In the genomic region with DNA sequence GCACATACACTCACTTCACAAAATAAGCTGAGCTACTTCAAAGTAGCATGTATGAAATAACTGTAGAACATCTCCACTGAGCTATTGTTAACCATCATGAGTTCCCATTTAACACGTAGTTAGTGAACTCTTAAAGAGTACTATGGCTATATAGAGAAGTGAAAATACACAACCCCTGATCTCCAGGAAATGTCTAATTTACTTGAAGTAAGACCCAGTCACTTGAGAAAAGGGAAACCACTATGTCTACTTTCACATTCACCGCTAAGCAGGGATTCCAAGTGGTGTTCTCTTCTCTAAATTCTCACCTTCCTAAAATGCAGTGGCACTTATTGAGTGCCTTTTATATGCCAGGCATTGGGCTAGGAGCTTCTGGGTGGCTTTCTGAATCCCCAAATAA, we compare ENCODE assay signal across 9 cellular contexts. TPM values are rescaled to one million over a fixed set of nuclear protein-coding genes. Genes with fewer than 3 reads are reported as not detected.
DNase-seq lines count a peak whose midpoint lies in the region; ATAC-seq and TF ChIP-seq lines count a peak whose summit lies in the region.
"Had no signal": no experiment of that assay in that cellular context is flagged by ENCODE, and none has a peak within 500 bp of the region (broad histone marks: within the 10 kb centered on the region; RNA-seq: fewer than 3 reads in every experiment).

No MANE protein-coding gene starts in this region.

- peak overlapping the region; percentile 62 for H3K4me2 ChIP-seq in OCI-LY3 (ENCODE audit: low read length)
- H3K4me2 ChIP-seq: KMS-11 had no signal

- H3K27ac ChIP-seq in OCI-LY3 (ENCODE audit: low read length), result peak overlapping the region; percentile 46
- H3K27ac ChIP-seq: KMS-11 had no signal

- no peaks in the 10 kb centered on the region for H4K20me1 ChIP-seq in OCI-LY3 (ENCODE audit: insufficient read depth, low read length)

- 0 out of 2 replicates have a peak, but pooled peaks cover 4% of the 10 kb centered on the region for H3K27me3 ChIP-seq in OCI-LY3 (ENCODE audit: low read depth, low read length)

- H3K9me3 Mint-ChIP-seq in activated CD8-positive, alpha-beta memory T cell treated with anti-CD3 and anti-CD28 coated beads, Interleukin-2, amount 10 ng/mL, durations not matched to agents 7 days and 5 days (ENCODE audit: low read depth), result no peaks in the 10 kb centered on the region
- H3K9me3 Mint-ChIP-seq in stimulated activated effector memory CD8-positive, alpha-beta T cell treated with anti-CD3 and anti-CD28 coated beads, Interleukin-12 subunit alpha, Interleukin-12 subunit beta, amount 100 ng/mL, for 72 hours, result no peaks in the 10 kb centered on the region

- H3K36me3 ChIP-seq in OCI-LY3 (replicated peaks; ENCODE audit: low read depth, low read length), result no peaks in the 10 kb centered on the region

- H3K36me3 Mint-ChIP-seq in activated CD8-positive, alpha-beta memory T cell treated with anti-CD3 and anti-CD28 coated beads, Interleukin-2, amount 10 ng/mL, durations not matched to agents 7 days and 5 days, result peaks cover 2% of the 10 kb centered on the region
- peaks cover 22% of the 10 kb centered on the region for H3K36me3 Mint-ChIP-seq in stimulated activated effector memory CD8-positive, alpha-beta T cell treated with anti-CD3 and anti-CD28 coated beads, Interleukin-12 subunit alpha, Interleukin-12 subunit beta, amount 100 ng/mL, for 72 hours

- H3K4me3 Mint-ChIP-seq in activated CD8-positive, alpha-beta memory T cell treated with anti-CD3 and anti-CD28 coated beads, Interleukin-2, amount 10 ng/mL, durations not matched to agents 7 days and 5 days, result peak overlapping the region; percentile 19
- peak overlapping the region; percentile 32 for H3K4me3 Mint-ChIP-seq in stimulated activated effector memory CD8-positive, alpha-beta T cell treated with anti-CD3 and anti-CD28 coated beads, Interleukin-12 subunit alpha, Interleukin-12 subunit beta, amount 100 ng/mL, for 72 hours

- no peaks in the 10 kb centered on the region for H3K9me3 ChIP-seq in OCI-LY3 (ENCODE audit: insufficient read depth, low read length)

- H3K27me3 Mint-ChIP-seq in activated CD8-positive, alpha-beta memory T cell treated with anti-CD3 and anti-CD28 coated beads, Interleukin-2, amount 10 ng/mL, durations not matched to agents 7 days and 5 days, result no peaks in the 10 kb centered on the region

- CTCF ChIA-PET in activated CD8-positive, alpha-beta memory T cell treated with anti-CD3 and anti-CD28 coated beads, Interleukin-2, amount 10 ng/mL, durations not matched to agents 7 days and 5 days (lab: Charles Lee), result interaction anchor here (0.7 to 6.0 kb wide), 28 partner anchors 14 to 505 kb away, joined by 3 to 55 read pairs (median 3); a partner anchor contains a TSS

- H3K4me1 ChIP-seq in OCI-LY3 (ENCODE audit: low read length), result peaks cover 24% of the 10 kb centered on the region

- no peak overlapping the region for H2AFZ ChIP-seq in OCI-LY3 (ENCODE audit: low read depth, low read length)

- no peak for TF ChIP-seq CTCF in OCI-LY3 (IDR thresholded peaks at IDR 0.05; ENCODE audit: low read depth, low read length)

- H3K27ac Mint-ChIP-seq in activated CD8-positive, alpha-beta memory T cell treated with anti-CD3 and anti-CD28 coated beads, Interleukin-2, amount 10 ng/mL, durations not matched to agents 7 days and 5 days, result peak overlapping the region; percentile 77
- peak overlapping the region; percentile 81 for H3K27ac Mint-ChIP-seq in stimulated activated effector memory CD8-positive, alpha-beta T cell treated with anti-CD3 and anti-CD28 coated beads, Interleukin-12 subunit alpha, Interleukin-12 subunit beta, amount 100 ng/mL, for 72 hours

- H3K9ac ChIP-seq in OCI-LY3 (ENCODE audit: low read length), result no peak overlapping the region
- H3K9ac ChIP-seq: KMS-11 had no signal

- peaks cover 21% of the 10 kb centered on the region for H3K4me1 Mint-ChIP-seq in activated CD8-positive, alpha-beta memory T cell treated with anti-CD3 and anti-CD28 coated beads, Interleukin-2, amount 10 ng/mL, durations not matched to agents 7 days and 5 days
- H3K4me1 Mint-ChIP-seq in stimulated activated effector memory CD8-positive, alpha-beta T cell treated with anti-CD3 and anti-CD28 coated beads, Interleukin-12 subunit alpha, Interleukin-12 subunit beta, amount 100 ng/mL, for 72 hours, result peaks cover 16% of the 10 kb centered on the region

- DNase-seq in activated CD8-positive, alpha-beta memory T cell treated with anti-CD3 and anti-CD28 coated beads, Interleukin-2, amount 10 ng/mL, durations not matched to agents 7 days and 5 days, result no peak
- DNase-seq in activated CD8-positive, alpha-beta memory T cell treated with anti-CD3 and anti-CD28 coated beads for 24 hours, result no peak
- DNase-seq in stimulated activated effector memory CD8-positive, alpha-beta T cell treated with anti-CD3 and anti-CD28 coated beads, Interleukin-12 subunit alpha, Interleukin-12 subunit beta, amount 100 ng/mL, for 72 hours (ENCODE audit: low spot score in 2 of 2), result no peak
- no peak for DNase-seq in inferior parietal cortex (ENCODE audit: extremely low spot score)
- no peak for DNase-seq in activated CD4-positive, CD25-positive, alpha-beta regulatory T cell (lab: John Stamatoyannopoulos, UW)
- no peak for DNase-seq in GM19238 (ENCODE audit: insufficient read length, low spot score)

- ATAC-seq in activated CD8-positive, alpha-beta memory T cell treated with anti-CD3 and anti-CD28 coated beads, Interleukin-2, amount 10 ng/mL, durations not matched to agents 7 days and 5 days, result peak; percentile 62
- ATAC-seq in HG02852 (IDR thresholded peaks at IDR 0.05; ENCODE audit: unreplicated experiment), result peak; percentile 95
- ATAC-seq in stimulated activated effector memory CD8-positive, alpha-beta T cell treated with anti-CD3 and anti-CD28 coated beads, Interleukin-12 subunit alpha, Interleukin-12 subunit beta, amount 100 ng/mL, for 72 hours, result peak; percentile 79

- peak overlapping the region; percentile 49 for H3K4me3 ChIP-seq in OCI-LY3 (ENCODE audit: low read length)

- no peaks in the 10 kb centered on the region for H3K79me2 ChIP-seq in OCI-LY3 (ENCODE audit: low read length)

RNA-seq across cellular contexts. Expression of a gene that starts 35.0 kb away (rescaled TPM):
- total RNA-seq in activated CD8-positive, alpha-beta memory T cell treated with anti-CD3 and anti-CD28 coated beads, Interleukin-2, amount 10 ng/mL, durations not matched to agents 7 days and 5 days, result 1 to 10 TPM; 2.3 to 4.7 TPM

RNA-seq across cellular contexts. Expression of a gene that starts 44.9 kb away (rescaled TPM):
- 10 to 100 TPM; 24.4 to 25.5 TPM for total RNA-seq in activated CD8-positive, alpha-beta memory T cell treated with anti-CD3 and anti-CD28 coated beads, Interleukin-2, amount 10 ng/mL, durations not matched to agents 7 days and 5 days

RNA-seq across cellular contexts. Expression of a gene that starts 45.0 kb away (rescaled TPM):
- 1 to 10 TPM; 5.2 to 6.2 TPM for total RNA-seq in activated CD8-positive, alpha-beta memory T cell treated with anti-CD3 and anti-CD28 coated beads, Interleukin-2, amount 10 ng/mL, durations not matched to agents 7 days and 5 days
